ENCODE assay signal across 17 cellular contexts in genomic region chr1:159938905-159939587, GRCh38. TPM values are rescaled to one million over a fixed set of nuclear protein-coding genes. Genes with fewer than 3 reads are reported as not detected.
"Had no signal": no experiment of that assay in that cellular context is flagged by ENCODE, and none has a peak within 500 bp of the region (broad histone marks: within the 10 kb centered on the region; RNA-seq: fewer than 3 reads in every experiment).

No MANE protein-coding gene starts in this region.

- H3K36me3 ChIP-seq: esophagus muscularis mucosa, lower lobe of right lung had no signal

- H3K4me3 ChIP-seq: esophagus muscularis mucosa, lower lobe of right lung, psoas muscle, right lobe of liver had no signal

- H3K36me3 Mint-ChIP-seq: immature natural killer cell; natural killer cell; stimulated activated effector memory CD8-positive, alpha-beta T cell treated with anti-CD3 and anti-CD28 coated beads, Interleukin-12 subunit alpha, Interleukin-12 subunit beta, amount 100 ng/mL, for 72 hours had no signal

- H3K27ac Mint-ChIP-seq: natural killer cell; stimulated activated effector memory CD8-positive, alpha-beta T cell treated with anti-CD3 and anti-CD28 coated beads, Interleukin-12 subunit alpha, Interleukin-12 subunit beta, amount 100 ng/mL, for 72 hours had no signal

- ATAC-seq: lower lobe of right lung, natural killer cell, psoas muscle had no signal

- H3K27ac ChIP-seq: esophagus muscularis mucosa, lower lobe of right lung, psoas muscle, right lobe of liver had no signal

- H3K4me1 ChIP-seq: psoas muscle had no signal

- H3K27me3 ChIP-seq: right lobe of liver had no signal

- H3K9ac ChIP-seq: SK-N-SH had no signal

- H3K4me3 Mint-ChIP-seq: immature natural killer cell; natural killer cell; stimulated activated effector memory CD8-positive, alpha-beta T cell treated with anti-CD3 and anti-CD28 coated beads, Interleukin-12 subunit alpha, Interleukin-12 subunit beta, amount 100 ng/mL, for 72 hours had no signal

- H3K4me2 ChIP-seq: SK-N-SH had no signal

- H3K9me3 ChIP-seq: esophagus muscularis mucosa, lower lobe of right lung, psoas muscle, right lobe of liver, SK-N-SH had no signal

- H3K9me3 Mint-ChIP-seq: immature natural killer cell; natural killer cell; stimulated activated effector memory CD8-positive, alpha-beta T cell treated with anti-CD3 and anti-CD28 coated beads, Interleukin-12 subunit alpha, Interleukin-12 subunit beta, amount 100 ng/mL, for 72 hours had no signal

- DNase-seq: activated CD4-positive, alpha-beta T cell treated with anti-CD3 and anti-CD28 coated beads, Interleukin-2, amount 50 U/mL, for 48 hours; activated T-cell treated with anti-CD3 and anti-CD28 coated beads, Interleukin-2, amount 50 U/mL, for 48 hours; central memory CD4-positive, alpha-beta T cell; cortex of kidney; foreskin fibroblast; glutamatergic neuron; immature natural killer cell; lower lobe of right lung; natural killer cell; psoas muscle; right lobe of liver; SK-N-SH; substantia nigra had no signal

RNA-seq across cellular contexts. Expression of gene IGSF9, which starts 6.4 kb away (rescaled TPM):
- total RNA-seq: natural killer cell; psoas muscle; T-helper 1 cell treated with Interleukin-12 subunit alpha and Interleukin-12 subunit beta and Interleukin-4 antibody, amounts not matched to agents 30 ng/mL and 1 ng/mL, for 36 hours had no signal
- polyA plus RNA-seq: immature natural killer cell had no signal

RNA-seq across cellular contexts. Expression of gene SLAMF9, which starts 15.0 kb away (rescaled TPM):
- total RNA-seq: esophagus muscularis mucosa; lower lobe of right lung; natural killer cell; psoas muscle; T-helper 1 cell treated with Interleukin-12 subunit alpha and Interleukin-12 subunit beta and Interleukin-4 antibody, amounts not matched to agents 30 ng/mL and 1 ng/mL, for 36 hours; ureter had no signal
- polyA plus RNA-seq: immature natural killer cell, psoas muscle had no signal

RNA-seq across cellular contexts. Expression of gene CFAP45, which starts 39.1 kb away (rescaled TPM):
- total RNA-seq: right lobe of liver had no signal
